8 cellular contexts compared by ENCODE assay signal in genomic region chr1:26900001-26900814, GRCh38. TPM values are rescaled to one million over a fixed set of nuclear protein-coding genes. Genes with fewer than 3 reads are reported as not detected.
DNase-seq lines count a peak whose midpoint lies in the region; ATAC-seq and TF ChIP-seq lines count a peak whose summit lies in the region.

Gene GPATCH3, minus strand, starts transcription at chr1:26900467. Its CDS starts 25 bp downstream, at chr1:26900442.

- CTCF ChIA-PET in Caco-2 (lab: Charles Lee), result interaction anchor here (1.4 to 1.8 kb wide), 3 partner anchors 10 to 14 kb away, joined by 3 to 9 read pairs (median 5); partner anchors contain the start of genes GPN2 and NR0B2

- H3K4me3 ChIP-seq in Caco-2 (ENCODE audit: low read depth, low read length) (peak within 1 kb of the TSS; percentile 95), fibroblast of the aortic adventitia (ENCODE audit: low read depth, low read length) (peak within 1 kb of the TSS; percentile 99)

- no TSS peak for BruUV-seq in Caco-2 (replicated peaks; lab: Mats Ljungman, UMichigan)

- H3K27me3 ChIP-seq in Caco-2 (replicated peaks; ENCODE audit: control insufficient read depth, insufficient read depth, low read length), result no peaks in the 10 kb centered on the region

- intact Hi-C loops in Caco-2 (cut with micrococcal nuclease; ENCODE audit: unreplicated experiment), result loop anchor here (1.0 kb wide), 1 partner anchor 14 kb away; no protein-coding TSS in a partner anchor
- intact Hi-C loops in natural killer cell (cut with micrococcal nuclease), result loop anchor here (1.0 kb wide), 2 partner anchors 21 to 35 kb away; partner anchors contain the start of gene NUDC

- H3K36me3 Mint-ChIP-seq in Caco-2 (ENCODE audit: insufficient read depth, unreplicated experiment), result peaks cover 23% of the 10 kb centered on the region
- no peaks in the 10 kb centered on the region for H3K36me3 Mint-ChIP-seq in natural killer cell
- peaks cover 10 to 17% of the 10 kb centered on the region in 2 donors for H3K36me3 Mint-ChIP-seq in stimulated activated naive B cell treated with anti-CD40 and anti-IgM and Interleukin-4, amounts not matched to agents 10 μg/mL and 1 μg/mL and 100 μg/mL, for 72 hours

- H3K9me3 ChIP-seq in Caco-2, result no peaks in the 10 kb centered on the region

- H3K4me1 Mint-ChIP-seq in Caco-2 (ENCODE audit: low read depth, unreplicated experiment) (no peaks in the 10 kb centered on the region), natural killer cell (peaks cover 24 to 28% of the 10 kb centered on the region in 2 donors)
- H3K4me1 Mint-ChIP-seq in stimulated activated naive B cell treated with anti-CD40 and anti-IgM and Interleukin-4, amounts not matched to agents 10 μg/mL and 1 μg/mL and 100 μg/mL, for 72 hours, result peaks cover 21 to 30% of the 10 kb centered on the region in 2 donors

- H3K27me3 Mint-ChIP-seq in Caco-2 (ENCODE audit: insufficient read depth, unreplicated experiment) (no peaks in the 10 kb centered on the region), natural killer cell (ENCODE audit: low read depth in 2 of 2) (no peaks in the 10 kb centered on the region)
- no peaks in the 10 kb centered on the region for H3K27me3 Mint-ChIP-seq in stimulated activated naive B cell treated with anti-CD40 and anti-IgM and Interleukin-4, amounts not matched to agents 10 μg/mL and 1 μg/mL and 100 μg/mL, for 72 hours

- 0 out of 2 replicates have a peak, but pooled peaks cover 5% of the 10 kb centered on the region for H3K4me1 ChIP-seq in Caco-2

- H3K36me3 ChIP-seq in Caco-2 (ENCODE audit: control insufficient read depth, insufficient read depth, low read length), result no peaks in the 10 kb centered on the region

- H3K9me3 Mint-ChIP-seq in Caco-2 (ENCODE audit: unreplicated experiment) (no peaks in the 10 kb centered on the region), natural killer cell (no peaks in the 10 kb centered on the region)
- H3K9me3 Mint-ChIP-seq in stimulated activated naive B cell treated with anti-CD40 and anti-IgM and Interleukin-4, amounts not matched to agents 10 μg/mL and 1 μg/mL and 100 μg/mL, for 72 hours, result no peaks in the 10 kb centered on the region

- ATAC-seq in GM21717 (IDR thresholded peaks at IDR 0.05; ENCODE audit: unreplicated experiment) (peak; percentile 81), natural killer cell (peak; percentile 91 to 93 (median 92))
- ATAC-seq in stimulated activated naive B cell treated with anti-CD40 and anti-IgM and Interleukin-4, amounts not matched to agents 10 μg/mL and 1 μg/mL and 100 μg/mL, for 72 hours (replicated peaks), result peak; percentile 90 to 93

- no peak for TF ChIP-seq CTCF in Caco-2 (IDR thresholded peaks at IDR 0.05; ENCODE audit: insufficient read depth in 1 of 2, low read depth in 1 of 2, low read length in 1 of 2, severe bottlenecking in 1 of 2, unreplicated experiment in 1 of 2)
- TF ChIP-seq CTCF in fibroblast of the aortic adventitia (IDR thresholded peaks at IDR 0.05; ENCODE audit: insufficient read depth, low read length), result no peak
- TF ChIP-seq CTCF in natural killer cell (IDR thresholded peaks at IDR 0.05), result no peak

- DNase-seq in Caco-2 (peak; percentile 89 to 92), M059J (ENCODE audit: low read depth) (peak; percentile 93), SHP77 (lab: John Stamatoyannopoulos, UW) (peak; percentile 86 to 91), activated gamma-delta T cell (lab: John Stamatoyannopoulos, UW) (peak; percentile 49), fibroblast of the aortic adventitia (ENCODE audit: low read depth) (peak; percentile 97), natural killer cell (peak; percentile 79)
- DNase-seq in stimulated activated naive B cell treated with anti-CD40 and anti-IgM and Interleukin-4, amounts not matched to agents 10 μg/mL and 1 μg/mL and 100 μg/mL, for 72 hours, result peak; percentile 82

- H3K4me3 Mint-ChIP-seq in Caco-2 (ENCODE audit: unreplicated experiment) (peak within 1 kb of the TSS; percentile 92), natural killer cell (peak within 1 kb of the TSS; percentile 97)
- H3K4me3 Mint-ChIP-seq in stimulated activated naive B cell treated with anti-CD40 and anti-IgM and Interleukin-4, amounts not matched to agents 10 μg/mL and 1 μg/mL and 100 μg/mL, for 72 hours, result peak within 1 kb of the TSS; percentile 92 to 98

- POLR2A ChIA-PET in Caco-2 (lab: Charles Lee), result interaction anchor here (0.6 to 2.3 kb wide), 10 partner anchors 10 to 254 kb away, joined by 3 to 23 read pairs (median 4); partner anchors contain the start of genes GPN2, NR0B2, NUDC and SLC9A1

- H3K27ac Mint-ChIP-seq in Caco-2 (ENCODE audit: unreplicated experiment), result peak within 1 kb of the TSS; percentile 98
- peak within 1 kb of the TSS; percentile 95 to 96 for H3K27ac Mint-ChIP-seq in natural killer cell
- H3K27ac Mint-ChIP-seq in stimulated activated naive B cell treated with anti-CD40 and anti-IgM and Interleukin-4, amounts not matched to agents 10 μg/mL and 1 μg/mL and 100 μg/mL, for 72 hours, result peak within 1 kb of the TSS; percentile 100

RNA-seq across cellular contexts. Expression of gene GPATCH3, which starts in this region (rescaled TPM):
- 19.1 and 20.6 TPM in 2 replicates for total RNA-seq in Caco-2 (2022)
- 5.6 and 14.5 TPM in 2 replicates for total RNA-seq in M059J (2014; rRNA removed; shearing (Covaris generic))
- total RNA-seq in fibroblast of the aortic adventitia (ENCODE audit: low replicate concordance), result 5.9 and 21.0 TPM in 2 replicates
- 10 to 100 TPM; 25.5 to 41.3 (median 34.6) TPM for total RNA-seq in natural killer cell

Comparison
In these comparisons a context has a peak if more than half of its experiments do, and no peak if none do; other contexts are left out.
1. Peak in every context shown above with its lines: DNase-seq, ATAC-seq and H3K4me3 ChIP-seq.